Comparison of ENCODE assay signal across 8 cellular contexts in genomic region chr5:892390-893136, GRCh38. TPM values are rescaled to one million over a fixed set of nuclear protein-coding genes. Genes with fewer than 3 reads are reported as not detected.
DNase-seq lines count a peak whose midpoint lies in the region; ATAC-seq lines count a peak whose summit lies in the region.

BRD9 (minus strand) TSS chr5:892801; CDS start chr5:892657, 144 bp downstream.
TRIP13 (plus strand) TSS chr5:892884; CDS start chr5:892999, 115 bp downstream.

- H3K27me3 ChIP-seq in NT2/D1 (ENCODE audit: insufficient read depth, insufficient read length) = no peaks in the 10 kb centered on the region

- no peaks in the 10 kb centered on the region for H3K9me3 ChIP-seq in NT2/D1 (ENCODE audit: insufficient read depth, low read length)

- peak within 1 kb of the TSS; percentile 74 for H3K27ac ChIP-seq in epithelial cell of prostate

- peaks cover 11% of the 10 kb centered on the region for H3K4me1 ChIP-seq in NT2/D1 (ENCODE audit: insufficient read depth, insufficient read length)

- ATAC-seq in GM19438 (IDR thresholded peaks at IDR 0.05; ENCODE audit: low read depth, unreplicated experiment) = peak; percentile 91
- ATAC-seq in HG03571 (IDR thresholded peaks at IDR 0.05; ENCODE audit: unreplicated experiment) = peak; percentile 95

- DNase-seq in COLO829 (ENCODE audit: low spot score) = peak; percentile 68
- DNase-seq in NT2/D1 (ENCODE audit: low read depth, low spot score) = peak; percentile 57
- peak; percentile 73 for DNase-seq in activated T-cell treated with anti-CD3 and anti-CD28 coated beads for 1 hour (ENCODE audit: low read depth)
- no peak for DNase-seq in epithelial cell of prostate (ENCODE audit: low read depth, low spot score)
- DNase-seq in mucosa of gallbladder (ENCODE audit: low spot score) = peak; percentile 78
- peak; percentile 52 to 61 for DNase-seq in stimulated activated CD8-positive, alpha-beta memory T cell treated with anti-CD3 and anti-CD28 coated beads, Interleukin-4, amount 100 ng/mL, for 4 hours (ENCODE audit: low read depth in 2 of 2, low spot score in 1 of 2)

- H3K9ac ChIP-seq in NT2/D1 (ENCODE audit: insufficient read length, low read depth) = peak within 1 kb of the TSS; percentile 97

- peaks cover 77% of the 10 kb centered on the region for H3K36me3 ChIP-seq in NT2/D1 (ENCODE audit: insufficient read depth, insufficient read length, low read length)

- peak within 1 kb of the TSS; percentile 93 for H3K4me3 ChIP-seq in NT2/D1 (ENCODE audit: insufficient read length, low read depth)

RNA-seq across cellular contexts. Expression of gene BRD9, which starts in this region (rescaled TPM):
- 40.8 TPM for total RNA-seq in mucosa of gallbladder

RNA-seq across cellular contexts. Expression of gene TRIP13, which starts in this region (rescaled TPM):
- total RNA-seq in mucosa of gallbladder = 0.92 TPM
